ENCODE assay signal across 33 cellular contexts in genomic region chr5:56396634-56397033, GRCh38.
"Had no signal": no experiment of that assay in that cellular context is flagged by ENCODE, and none has a peak within 500 bp of the region (broad histone marks: within the 10 kb centered on the region; RNA-seq: fewer than 3 reads in every experiment).

No MANE protein-coding gene starts in this region.

- H3K27ac ChIP-seq: ascending aorta, body of pancreas, brain microvascular endothelial cell, breast epithelium, VCaP had no signal

- H3K9me3 ChIP-seq: body of pancreas had no signal

- H3K27me3 ChIP-seq: ascending aorta, body of pancreas, brain microvascular endothelial cell, breast epithelium had no signal

- H3K36me3 ChIP-seq: ascending aorta, brain microvascular endothelial cell, breast epithelium had no signal

- H3K27me3 Mint-ChIP-seq: activated B cell treated with CpG ODN at 0.5 μM for 24 hours; activated CD4-positive, alpha-beta memory T cell treated with anti-CD3 and anti-CD28 coated beads, Interleukin-2, amount 10 ng/mL, durations not matched to agents 7 days and 5 days; activated CD4-positive, alpha-beta T cell treated with anti-CD3 and anti-CD28 coated beads, Interleukin-2, amount 10 ng/mL, durations not matched to agents 24 days and 14 days; activated naive CD4-positive, alpha-beta T cell treated with anti-CD3 and anti-CD28 coated beads, Interleukin-2, amount 10 ng/mL, durations not matched to agents 7 days and 5 days; activated naive CD4-positive, alpha-beta T cell treated with anti-CD3 and anti-CD28 coated beads, Interleukin-2, amount 50 U/mL, for 24 hours; activated naive CD8-positive, alpha-beta T cell; activated naive CD8-positive, alpha-beta T cell treated with anti-CD3 and anti-CD28 coated beads, Interleukin-2, amount 50 U/mL, for 24 hours; activated T-cell treated with anti-CD3 and anti-CD28 coated beads, Interleukin-2, amount 50 U/mL, for 24 hours; T-cell; T-helper 17 cell had no signal

- ATAC-seq: activated CD8-positive, alpha-beta memory T cell treated with anti-CD3 and anti-CD28 coated beads, Interleukin-2, amount 10 ng/mL, durations not matched to agents 7 days and 5 days; activated CD8-positive, alpha-beta T cell treated with anti-CD3 and anti-CD28 coated beads, Interleukin-2, amount 10 ng/mL, durations not matched to agents 7 days and 5 days; activated naive CD8-positive, alpha-beta T cell treated with anti-CD3 and anti-CD28 coated beads, Interleukin-2, amount 50 U/mL, for 24 hours; body of pancreas; T-cell; T-helper 17 cell had no signal

- H3K4me1 ChIP-seq: ascending aorta, body of pancreas, breast epithelium had no signal

- H3K4me3 Mint-ChIP-seq: activated B cell treated with CpG ODN at 0.5 μM for 24 hours; activated CD4-positive, alpha-beta memory T cell treated with anti-CD3 and anti-CD28 coated beads, Interleukin-2, amount 10 ng/mL, durations not matched to agents 7 days and 5 days; activated CD4-positive, alpha-beta T cell treated with anti-CD3 and anti-CD28 coated beads, Interleukin-2, amount 10 ng/mL, durations not matched to agents 24 days and 14 days; activated CD8-positive, alpha-beta memory T cell treated with anti-CD3 and anti-CD28 coated beads, Interleukin-2, amount 10 ng/mL, durations not matched to agents 7 days and 5 days; activated CD8-positive, alpha-beta T cell treated with anti-CD3 and anti-CD28 coated beads, Interleukin-2, amount 10 ng/mL, durations not matched to agents 7 days and 5 days; activated naive CD4-positive, alpha-beta T cell treated with anti-CD3 and anti-CD28 coated beads, Interleukin-2, amount 10 ng/mL, durations not matched to agents 7 days and 5 days; activated naive CD4-positive, alpha-beta T cell treated with anti-CD3 and anti-CD28 coated beads, Interleukin-2, amount 50 U/mL, for 24 hours; activated naive CD8-positive, alpha-beta T cell; activated naive CD8-positive, alpha-beta T cell treated with anti-CD3 and anti-CD28 coated beads, Interleukin-2, amount 10 ng/mL, durations not matched to agents 7 days and 5 days; activated naive CD8-positive, alpha-beta T cell treated with anti-CD3 and anti-CD28 coated beads, Interleukin-2, amount 50 U/mL, for 24 hours; activated T-cell treated with anti-CD3 and anti-CD28 coated beads, Interleukin-2, amount 50 U/mL, for 24 hours; T-cell; T-helper 17 cell had no signal

- H3K27ac Mint-ChIP-seq: activated B cell treated with CpG ODN at 0.5 μM for 24 hours; activated CD4-positive, alpha-beta memory T cell treated with anti-CD3 and anti-CD28 coated beads, Interleukin-2, amount 10 ng/mL, durations not matched to agents 7 days and 5 days; activated CD4-positive, alpha-beta T cell treated with anti-CD3 and anti-CD28 coated beads, Interleukin-2, amount 10 ng/mL, durations not matched to agents 24 days and 14 days; activated CD8-positive, alpha-beta memory T cell treated with anti-CD3 and anti-CD28 coated beads, Interleukin-2, amount 10 ng/mL, durations not matched to agents 7 days and 5 days; activated CD8-positive, alpha-beta T cell treated with anti-CD3 and anti-CD28 coated beads, Interleukin-2, amount 10 ng/mL, durations not matched to agents 7 days and 5 days; activated naive CD4-positive, alpha-beta T cell treated with anti-CD3 and anti-CD28 coated beads, Interleukin-2, amount 10 ng/mL, durations not matched to agents 7 days and 5 days; activated naive CD4-positive, alpha-beta T cell treated with anti-CD3 and anti-CD28 coated beads, Interleukin-2, amount 50 U/mL, for 24 hours; activated naive CD8-positive, alpha-beta T cell; activated naive CD8-positive, alpha-beta T cell treated with anti-CD3 and anti-CD28 coated beads, Interleukin-2, amount 10 ng/mL, durations not matched to agents 7 days and 5 days; activated naive CD8-positive, alpha-beta T cell treated with anti-CD3 and anti-CD28 coated beads, Interleukin-2, amount 50 U/mL, for 24 hours; activated T-cell treated with anti-CD3 and anti-CD28 coated beads, Interleukin-2, amount 50 U/mL, for 24 hours; activated T-helper 2 cell treated with anti-CD3 and anti-CD28 coated beads, Interferon-gamma antibody, Interleukin-2, Interleukin-4, amounts not matched to agents 10 μg/mL and 5 μg/mL and 100 μg/mL, durations not matched to agents 14 hours and 24 hours and 36 hours; T-cell; T-helper 17 cell had no signal

- FAIRE-seq: TTC549 had no signal

- H3K4me3 ChIP-seq: ascending aorta, body of pancreas, breast epithelium had no signal

- DNase-seq: activated B cell treated with CpG ODN at 0.5 μM for 24 hours; activated CD4-positive, alpha-beta memory T cell treated with anti-CD3 and anti-CD28 coated beads, Interleukin-2, amount 10 ng/mL, durations not matched to agents 7 days and 5 days; activated CD4-positive, alpha-beta T cell treated with anti-CD3 and anti-CD28 coated beads for 4 hours; activated CD4-positive, alpha-beta T cell treated with anti-CD3 and anti-CD28 coated beads, Interleukin-2, amount 10 ng/mL, durations not matched to agents 24 days and 14 days; activated CD4-positive, alpha-beta T cell treated with anti-CD3 and anti-CD28 coated beads, Interleukin-2, amount 50 U/mL, for 48 hours; activated CD4-positive, CD25-positive, alpha-beta regulatory T cell treated with anti-CD3 and anti-CD28 coated beads, Interleukin-2, amount 50 U/mL, for 72 hours; activated CD8-positive, alpha-beta memory T cell treated with anti-CD3 and anti-CD28 coated beads for 24 hours; activated CD8-positive, alpha-beta memory T cell treated with anti-CD3 and anti-CD28 coated beads, Interleukin-2, amount 10 ng/mL, durations not matched to agents 7 days and 5 days; activated CD8-positive, alpha-beta memory T cell treated with anti-CD3 and anti-CD28 coated beads, Interleukin-2, amount 50 U/mL, for 48 hours; activated CD8-positive, alpha-beta T cell treated with anti-CD3 and anti-CD28 coated beads, Interleukin-2, amount 10 ng/mL, durations not matched to agents 7 days and 5 days; activated effector memory CD4-positive, alpha-beta T cell treated with Interleukin-2 at 50 U/mL for 16 hours; activated gamma-delta T cell; activated naive CD4-positive, alpha-beta T cell treated with anti-CD3 and anti-CD28 coated beads, Interleukin-2, amount 10 ng/mL, durations not matched to agents 7 days and 5 days; activated naive CD4-positive, alpha-beta T cell treated with Interleukin-2 at 50 U/mL for 16 hours; activated naive CD8-positive, alpha-beta T cell treated with anti-CD3 and anti-CD28 coated beads, Interleukin-2, amount 10 ng/mL, durations not matched to agents 7 days and 5 days; activated naive CD8-positive, alpha-beta T cell treated with anti-CD3 and anti-CD28 coated beads, Interleukin-2, amount 50 U/mL, for 24 hours; activated T-cell treated with anti-CD3 and anti-CD28 coated beads, Interleukin-2, amount 50 U/mL, for 24 hours; activated T-cell treated with anti-CD3 and anti-CD28 coated beads, Interleukin-2, amount 50 U/mL, for 48 hours; amygdala; anterior cingulate cortex; body of pancreas; brain microvascular endothelial cell; central memory CD4-positive, alpha-beta T cell; T-cell; T-helper 17 cell; T1000 had no signal

- H3K4me1 Mint-ChIP-seq: activated CD4-positive, alpha-beta memory T cell treated with anti-CD3 and anti-CD28 coated beads, Interleukin-2, amount 10 ng/mL, durations not matched to agents 7 days and 5 days; activated CD4-positive, alpha-beta T cell treated with anti-CD3 and anti-CD28 coated beads, Interleukin-2, amount 10 ng/mL, durations not matched to agents 24 days and 14 days; activated CD8-positive, alpha-beta memory T cell treated with anti-CD3 and anti-CD28 coated beads, Interleukin-2, amount 10 ng/mL, durations not matched to agents 7 days and 5 days; activated naive CD4-positive, alpha-beta T cell treated with anti-CD3 and anti-CD28 coated beads, Interleukin-2, amount 50 U/mL, for 24 hours; activated naive CD8-positive, alpha-beta T cell treated with anti-CD3 and anti-CD28 coated beads, Interleukin-2, amount 10 ng/mL, durations not matched to agents 7 days and 5 days; T-cell; T-helper 17 cell had no signal
